In the genomic region with DNA sequence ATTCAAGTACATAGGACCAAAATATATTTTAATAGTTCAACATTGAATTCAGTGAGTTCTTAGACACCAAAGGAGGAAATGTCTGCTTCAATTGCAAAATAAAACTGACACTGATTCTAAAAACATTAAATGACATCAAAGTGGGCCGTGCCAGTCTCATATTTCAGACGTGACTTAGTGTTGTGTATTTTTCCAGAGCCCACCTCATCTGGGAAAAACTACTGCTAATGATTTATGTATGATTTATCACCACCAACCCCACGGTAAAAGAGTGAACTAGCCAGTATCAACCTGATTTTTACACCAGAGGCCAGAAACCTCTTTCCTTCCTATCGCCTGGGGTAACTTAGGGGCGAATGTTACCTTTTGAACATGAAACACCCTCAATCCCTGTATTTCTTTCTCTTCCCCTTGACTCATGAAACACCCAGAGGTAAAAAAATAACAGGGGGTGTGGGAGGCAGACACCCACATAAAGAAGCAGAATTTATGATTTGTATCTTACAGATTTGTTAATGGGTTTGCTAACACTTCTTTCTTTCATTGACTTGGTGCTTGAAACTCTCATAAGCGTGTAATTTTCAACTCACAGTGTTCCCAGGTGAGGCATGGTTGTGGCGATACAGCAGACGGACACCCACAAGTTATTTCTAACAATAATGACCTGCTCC, we compare ENCODE assay signal across 15 cellular contexts.
"Had no signal": no experiment of that assay in that cellular context is flagged by ENCODE, and none has a peak within 500 bp of the region (broad histone marks: within the 10 kb centered on the region; RNA-seq: fewer than 3 reads in every experiment).

No MANE protein-coding gene starts in this region.

- ATAC-seq: activated CD8-positive, alpha-beta T cell treated with anti-CD3 and anti-CD28 coated beads for 36 hours; activated naive CD8-positive, alpha-beta T cell treated with anti-CD3 and anti-CD28 coated beads, Interleukin-2, amount 50 U/mL, for 24 hours; gastrocnemius medialis; heart left ventricle; stimulated activated naive CD8-positive, alpha-beta T cell treated with anti-CD3 and anti-CD28 coated beads, Interleukin-15, amount 100 ng/mL, for 72 hours had no signal

- DNase-seq: activated B cell treated with CpG ODN at 0.5 μM for 24 hours; activated CD4-positive, alpha-beta T cell treated with anti-CD3 and anti-CD28 coated beads, Interleukin-2, amount 10 ng/mL, durations not matched to agents 24 days and 14 days; activated CD8-positive, alpha-beta T cell treated with anti-CD3 and anti-CD28 coated beads for 36 hours; activated naive CD4-positive, alpha-beta T cell treated with anti-CD3 and anti-CD28 coated beads for 36 hours; activated naive CD8-positive, alpha-beta T cell treated with anti-CD3 and anti-CD28 coated beads, Interleukin-2, amount 50 U/mL, for 24 hours; activated T-cell treated with anti-CD3 and anti-CD28 coated beads, Interleukin-2, amount 50 U/mL, for 1 hour; anterior cingulate cortex; brain microvascular endothelial cell; central memory CD4-positive, alpha-beta T cell; gastrocnemius medialis; heart left ventricle; left ventricle myocardium inferior; stimulated activated CD4-positive, alpha-beta T cell treated with anti-CD3 and anti-CD28 coated beads, Interleukin-15, amount 100 ng/mL, for 24 hours; stimulated activated CD4-positive, alpha-beta T cell treated with anti-CD3 and anti-CD28 coated beads, Interleukin-4, amount 100 ng/mL, for 1 hour; stimulated activated naive CD8-positive, alpha-beta T cell treated with anti-CD3 and anti-CD28 coated beads, Interleukin-15, amount 100 ng/mL, for 72 hours had no signal
